In genomic region chr7:105050493-105050892, GRCh38 we compare ENCODE assay signal across 1 cellular context.
TF ChIP-seq lines count a peak whose summit lies in the region.

No MANE protein-coding gene starts in this region.

TF ChIP-seq in K562, 482 proteins besides CTCF, POLR2A, EP300 and RAD21 (continued from another document):
- TF ChIP-seq, protein P1, sequence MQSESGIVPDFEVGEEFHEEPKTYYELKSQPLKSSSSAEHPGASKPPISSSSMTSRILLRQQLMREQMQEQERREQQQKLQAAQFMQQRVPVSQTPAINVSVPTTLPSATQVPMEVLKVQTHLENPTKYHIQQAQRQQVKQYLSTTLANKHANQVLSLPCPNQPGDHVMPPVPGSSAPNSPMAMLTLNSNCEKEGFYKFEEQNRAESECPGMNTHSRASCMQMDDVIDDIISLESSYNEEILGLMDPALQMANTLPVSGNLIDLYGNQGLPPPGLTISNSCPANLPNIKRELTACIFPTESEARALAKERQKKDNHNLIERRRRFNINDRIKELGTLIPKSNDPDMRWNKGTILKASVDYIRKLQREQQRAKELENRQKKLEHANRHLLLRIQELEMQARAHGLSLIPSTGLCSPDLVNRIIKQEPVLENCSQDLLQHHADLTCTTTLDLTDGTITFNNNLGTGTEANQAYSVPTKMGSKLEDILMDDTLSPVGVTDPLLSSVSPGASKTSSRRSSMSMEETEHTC (IDR thresholded peaks at IDR 0.05): no peak
- no peak for TF ChIP-seq MTA1 (IDR thresholded peaks at IDR 0.05; ENCODE audit: borderline replicate concordance)
- 0 out of 2 replicates have a peak, but pooled peaks have one; percentile 52 for TF ChIP-seq TRIM25 (IDR thresholded peaks at IDR 0.05; ENCODE audit: borderline replicate concordance)
- peak; percentile 60; the same call in 1 of the 2 replicates for TF ChIP-seq PHB2 (IDR thresholded peaks at IDR 0.05; ENCODE audit: low read depth)
- no peak for TF ChIP-seq ZNF3 (CRISPR knock-in tag; IDR thresholded peaks at IDR 0.05)
- TF ChIP-seq IRF2 (CRISPR knock-in tag; IDR thresholded peaks at IDR 0.05): no peak
- no peak for TF ChIP-seq ZNF282 (CRISPR knock-in tag; IDR thresholded peaks at IDR 0.05)
- TF ChIP-seq POLR2G (IDR thresholded peaks at IDR 0.05; ENCODE audit: low read depth, low read length): no peak
- no peak for TF ChIP-seq PHF21A (IDR thresholded peaks at IDR 0.05; ENCODE audit: borderline replicate concordance, low read depth)
- no peak for TF ChIP-seq RCOR1 (IDR thresholded peaks at IDR 0.05; ENCODE audit: borderline replicate concordance in 1 of 2, low read depth in 2 of 2, low read length in 2 of 2)
- 0 out of 2 replicates have a peak, but pooled peaks have one; percentile 63 for TF ChIP-seq DNMT1 (IDR thresholded peaks at IDR 0.05)
